Comparison of ENCODE assay signal across 8 cellular contexts in the genomic region with DNA sequence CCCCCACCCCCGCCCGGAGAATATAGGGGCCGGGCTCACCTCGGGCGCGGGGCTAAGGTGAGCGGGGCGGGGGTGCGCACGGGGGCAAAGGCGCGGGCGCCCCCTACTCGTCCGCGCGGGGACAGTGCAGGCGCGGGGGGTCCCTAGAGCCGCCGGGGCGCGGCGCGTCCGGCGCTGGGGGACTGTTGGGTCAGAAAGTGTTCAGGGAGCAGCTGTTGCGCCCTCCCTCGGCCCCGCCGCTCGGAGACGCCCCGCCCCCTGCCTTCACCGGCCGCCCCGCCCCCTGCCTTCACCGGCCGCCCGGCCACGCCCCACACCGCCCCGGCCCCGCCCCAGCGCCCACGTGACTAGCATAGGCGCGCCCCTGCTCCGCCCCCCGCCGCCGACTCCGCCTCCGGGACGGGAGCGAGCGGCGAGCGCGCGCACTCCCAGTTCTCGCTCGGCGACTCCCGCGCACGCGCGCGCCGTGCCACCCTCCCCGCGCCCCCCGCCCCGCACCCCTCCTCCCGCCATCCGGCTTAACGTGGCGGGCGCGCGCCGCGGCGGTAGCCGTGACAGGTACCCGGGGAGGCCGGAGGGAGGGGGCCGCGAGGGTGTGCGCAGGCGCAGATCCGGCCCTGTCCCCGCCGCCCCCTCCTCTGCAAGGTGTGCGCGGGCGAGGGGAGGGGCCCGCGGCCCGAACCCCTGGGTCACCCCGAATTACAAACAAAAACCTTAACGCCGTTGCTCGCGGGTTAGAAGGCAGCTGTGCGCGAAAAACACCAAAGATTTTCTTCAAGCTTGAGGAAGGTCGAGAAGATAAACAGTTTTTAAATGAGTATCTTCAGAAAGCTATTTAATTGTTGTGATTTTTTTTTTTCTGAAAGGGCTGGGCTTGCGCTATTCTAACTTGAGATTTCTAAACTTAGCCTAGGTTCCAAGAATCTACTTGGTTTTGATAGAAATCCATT. TPM values are rescaled to one million over a fixed set of nuclear protein-coding genes. Genes with fewer than 3 reads are reported as not detected.
A peak's percentile ranks its signal among the peaks of the same experiment; 100 is the strongest.
DNase-seq lines count a peak whose midpoint lies in the region; ATAC-seq, FAIRE-seq and TF ChIP-seq lines count a peak whose summit lies in the region.

No MANE protein-coding gene starts in this region.

- H3K4me3 ChIP-seq in A673 (ENCODE audit: low read depth, low read length, poor library complexity, severe bottlenecking), result peak overlapping the region; percentile 79
- H3K4me3 ChIP-seq in WI38 (ENCODE audit: low read depth, low read length), result peak overlapping the region; percentile 80
- peak overlapping the region; percentile 74 for H3K4me3 ChIP-seq in bronchial epithelial cell (ENCODE audit: low read depth, low read length)
- peak overlapping the region; percentile 68 to 94 (median 77) for H3K4me3 ChIP-seq in keratinocyte (ENCODE audit: control insufficient read depth in 2 of 3, extremely low read depth in 1 of 3, insufficient read depth in 2 of 3, low read depth in 1 of 3, low read length in 3 of 3)

- H4K20me1 ChIP-seq in keratinocyte (ENCODE audit: control insufficient read depth, extremely low read depth, insufficient read depth, low read length), result no peaks in the 10 kb centered on the region

- CTCF ChIA-PET in A673 (lab: Charles Lee), result interaction anchor here (0.7 kb wide), 1 partner anchor 29 kb away, joined by 5 read pairs; no protein-coding TSS in a partner anchor

- H3K9me3 ChIP-seq in A673 (ENCODE audit: low read depth, low read length, poor library complexity, severe bottlenecking) (no peaks in the 10 kb centered on the region), keratinocyte (ENCODE audit: control insufficient read depth, low read depth, low read length) (no peaks in the 10 kb centered on the region)

- no peaks in the 10 kb centered on the region for H3K9me1 ChIP-seq in keratinocyte (ENCODE audit: control insufficient read depth, extremely low read depth, insufficient read depth, low read length)

- H3K36me3 ChIP-seq in A673 (ENCODE audit: insufficient read depth, low read length, poor library complexity, severe bottlenecking) (no peaks in the 10 kb centered on the region), bronchial epithelial cell (ENCODE audit: control insufficient read depth, insufficient read depth, low read length) (no peaks in the 10 kb centered on the region), keratinocyte (ENCODE audit: control insufficient read depth in 2 of 2, extremely low read depth in 1 of 2, insufficient read depth in 2 of 2, low read length in 2 of 2) (no peaks in the 10 kb centered on the region)

- intact Hi-C loops in A673 (cut with micrococcal nuclease; ENCODE audit: unreplicated experiment), result loop anchor here (5.0 to 10.0 kb wide), 4 partner anchors 83 to 323 kb away; no protein-coding TSS in a partner anchor

- H3K4me1 ChIP-seq in A673 (ENCODE audit: insufficient read depth, low read length, poor library complexity, severe bottlenecking), result peaks cover 47% of the 10 kb centered on the region
- peaks cover 23% of the 10 kb centered on the region for H3K4me1 ChIP-seq in keratinocyte (ENCODE audit: control insufficient read depth, extremely low read depth, insufficient read depth, low read length)

- POLR2A ChIA-PET in A673 (lab: Charles Lee; ENCODE audit: low non-redundant PET), result interaction anchor here (0.7 kb wide), 1 partner anchor 186 kb away, joined by 22 read pairs; no protein-coding TSS in a partner anchor

- H3K27ac ChIP-seq in A673 (ENCODE audit: low read depth, low read length, poor library complexity, severe bottlenecking) (peak overlapping the region; percentile 86), keratinocyte (ENCODE audit: control insufficient read depth, insufficient read depth, low read length) (peak overlapping the region; percentile 89)

- TF ChIP-seq CTCF in A673 (conservative IDR thresholded peaks at IDR 0.05; ENCODE audit: low read depth, low read length), result no peak
- no peak for TF ChIP-seq CTCF in WI38 (IDR thresholded peaks at IDR 0.05; ENCODE audit: low read depth, low read length)
- peak; percentile 4 for TF ChIP-seq CTCF in bronchial epithelial cell (IDR thresholded peaks at IDR 0.05; ENCODE audit: insufficient read depth, low read length, severe bottlenecking)
- peak in 1 of 3 experiments; percentile 33 for TF ChIP-seq CTCF in keratinocyte (optimal IDR thresholded peaks at IDR 0.05 in 1 of 3, IDR thresholded peaks at IDR 0.05 in 1 of 3, conservative IDR thresholded peaks at IDR 0.05 in 1 of 3; ENCODE audit: extremely low read depth in 1 of 3, insufficient read depth in 2 of 3, low read length in 3 of 3)

- H3K4me2 ChIP-seq in keratinocyte (ENCODE audit: control insufficient read depth, extremely low read depth, insufficient read depth, low read depth, low read length), result peak overlapping the region; percentile 95

- no peaks in the 10 kb centered on the region for H3K27me3 ChIP-seq in A673 (replicated peaks; ENCODE audit: insufficient read depth, low read depth, low read length, poor library complexity)
- no peaks in the 10 kb centered on the region for H3K27me3 ChIP-seq in bronchial epithelial cell (ENCODE audit: control insufficient read depth, insufficient read depth, low read length)
- no peaks in the 10 kb centered on the region for H3K27me3 ChIP-seq in keratinocyte (ENCODE audit: control insufficient read depth, extremely low read depth, insufficient read depth, low read length)

- dilution Hi-C loops in keratinocyte (cut with MboI; ENCODE audit: extremely low pct_ligation_motif_present, low sequenced_read_pairs), result no loop called here

- H3K79me2 ChIP-seq in keratinocyte (ENCODE audit: control insufficient read depth, insufficient read depth, low read length), result peaks cover 63% of the 10 kb centered on the region

- no TSS peak for BruUV-seq in A673 (replicated peaks; lab: Mats Ljungman, UMichigan)

- ATAC-seq in GM18867 (IDR thresholded peaks at IDR 0.05; ENCODE audit: unreplicated experiment) (peak; percentile 67), HG03103 (IDR thresholded peaks at IDR 0.05; ENCODE audit: low read depth, unreplicated experiment) (peak; percentile 66)

- FAIRE-seq in bronchial epithelial cell (lab: Jason Lieb, UNC) (no peak), keratinocyte (lab: Jason Lieb, UNC) (no peak)

- H3K9ac ChIP-seq in keratinocyte (ENCODE audit: control insufficient read depth, extremely low read depth, insufficient read depth, low read length), result peak overlapping the region; percentile 84

- DNase-seq in A673 (ENCODE audit: low spot score), result peak; percentile 93
- peak; percentile 97 for DNase-seq in NCI-H2171 treated with DMSO at 0.1 percent for 48 hours (lab: John Stamatoyannopoulos, UW)
- peak; percentile 51 for DNase-seq in bronchial epithelial cell (ENCODE audit: low read depth)
- no peak for DNase-seq in keratinocyte (ENCODE audit: low read depth, low spot score)
- peak; percentile 93 to 97 (median 96) for DNase-seq in stimulated activated CD4-positive, alpha-beta T cell treated with anti-CD3 and anti-CD28 coated beads, Interleukin-12 subunit alpha, Interleukin-12 subunit beta, amount 100 ng/mL, for 48 hours (ENCODE audit: low read depth in 2 of 3, low spot score in 1 of 3)

- no peak overlapping the region for H2AFZ ChIP-seq in keratinocyte (ENCODE audit: control insufficient read depth, low read length)

RNA-seq across cellular contexts. Expression of a gene that starts 0.7 kb away (rescaled TPM):
- total RNA-seq in A673 (2021) (27.0 and 37.7 TPM in 2 replicates), bronchial epithelial cell (24.7 and 31.6 TPM in 2 replicates)
- 16.9 to 19.1 TPM (median 17.3 TPM) in 3 replicates for polyA plus RNA-seq in keratinocyte
- polyA plus RNA-seq in keratinocyte (2011; ENCODE audit: low read depth), result 13.1 TPM
- 7.4 and 10.7 TPM in 2 replicates for polyA plus RNA-seq in keratinocyte (2011; cell fraction: cytosol; rRNA removed)
- polyA plus RNA-seq in keratinocyte (2011; cell fraction: nucleus; rRNA removed), result 25.3 and 32.5 TPM in 2 replicates
- 23.6 and 26.4 TPM in 2 replicates for polyA plus RNA-seq in keratinocyte (2012; ENCODE audit: low replicate concordance)
- polyA minus RNA-seq in keratinocyte, result 33.8 to 58.6 TPM (median 48.4 TPM) in 3 replicates
- 14.0 TPM for polyA minus RNA-seq in keratinocyte (2011; cell fraction: cytosol; rRNA and poly(A)+ RNA removed)
- polyA minus RNA-seq in keratinocyte (2011; cell fraction: nucleus; rRNA and poly(A)+ RNA removed), result 53.1 and 94.6 TPM in 2 replicates
